Comparison of ENCODE assay signal across 6 cellular contexts in the genomic region with DNA sequence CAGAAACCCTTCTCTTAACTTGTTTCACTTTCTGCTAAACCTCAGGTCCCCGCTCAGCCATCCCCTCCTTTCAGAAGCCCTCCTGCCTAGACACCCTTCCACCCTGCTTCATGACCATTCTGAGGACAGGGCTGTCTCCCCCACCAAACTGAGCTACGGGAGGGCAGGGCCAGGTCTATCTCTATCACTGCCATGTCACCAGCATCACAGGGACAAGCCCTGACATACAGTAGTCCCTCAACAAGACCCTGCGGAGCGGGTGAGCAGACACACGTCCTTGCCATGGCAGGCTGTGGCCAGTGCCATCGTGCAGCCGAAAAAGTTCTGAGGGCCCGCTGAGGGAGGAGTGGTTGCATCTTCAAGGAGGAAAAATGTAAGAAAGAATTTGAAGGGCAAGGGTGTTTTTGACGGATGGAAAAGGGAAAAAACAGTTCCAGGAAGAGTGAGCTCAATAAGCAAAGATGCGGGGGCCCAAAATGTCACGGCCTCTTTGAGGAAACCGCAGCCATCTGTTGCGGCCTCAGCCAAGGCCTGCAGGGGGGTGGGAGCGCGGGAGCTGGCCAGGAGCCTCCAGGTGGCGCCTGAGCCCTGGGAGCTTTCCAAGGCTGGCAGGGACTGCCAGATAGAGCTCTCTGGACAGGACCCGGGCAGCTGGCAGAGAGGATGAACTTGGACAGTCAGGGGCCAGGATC. TPM values are rescaled to one million over a fixed set of nuclear protein-coding genes. Genes with fewer than 3 reads are reported as not detected.
DNase-seq lines count a peak whose midpoint lies in the region; ATAC-seq lines count a peak whose summit lies in the region.

No MANE protein-coding gene starts in this region.

- ATAC-seq in stimulated activated naive CD8-positive, alpha-beta T cell treated with anti-CD3 and anti-CD28 coated beads, Interleukin-15, Interleukin-2, amounts not matched to agents 100 U/mL and 50 U/mL, for 24 hours, result peak; percentile 43
- ATAC-seq in GM19463 (IDR thresholded peaks at IDR 0.05; ENCODE audit: unreplicated experiment), result no peak

- DNase-seq in stimulated activated CD4-positive, alpha-beta T cell treated with anti-CD3 and anti-CD28 coated beads, Interleukin-12 subunit alpha, Interleukin-12 subunit beta, amount 100 ng/mL, for 48 hours (ENCODE audit: low read depth in 2 of 3, low spot score in 1 of 3), result peak in 2 of 3 donors; percentile 52 to 71
- DNase-seq in stimulated activated CD4-positive, alpha-beta T cell treated with anti-CD3 and anti-CD28 coated beads, Interleukin-12 subunit alpha, Interleukin-12 subunit beta, amount 100 ng/mL, for 4 hours, result no peak
- DNase-seq in SK-MEL-5 (ENCODE audit: low read depth, low spot score), result peak; percentile 50
- peak; percentile 43 for DNase-seq in fibroblast of peridontal ligament (ENCODE audit: extremely low read depth)
- DNase-seq in stimulated activated naive CD8-positive, alpha-beta T cell treated with anti-CD3 and anti-CD28 coated beads, Interleukin-15, Interleukin-2, amounts not matched to agents 100 U/mL and 50 U/mL, for 24 hours, result peak; percentile 89

- in situ Hi-C loops in SK-MEL-5 (cut with HindIII; ENCODE audit: low pct_unique_long_range_greater_than_20kb, low sequenced_read_pairs), result no loop called here

RNA-seq across cellular contexts. Expression of a gene that starts 8.1 kb away (rescaled TPM):
- not detected in 2 replicates for total RNA-seq in SK-MEL-5 (2014; rRNA removed; shearing (Covaris generic))
- 0.82 TPM in 1 of 2 replicates, not detected in the other for polyA plus RNA-seq in SK-MEL-5 (2015; cell fraction: cytosol; rRNA removed)
- not detected in 2 replicates for polyA plus RNA-seq in SK-MEL-5 (2015; cell fraction: nucleus; rRNA removed)

RNA-seq across cellular contexts. Expression of a gene that starts 15.6 kb away (rescaled TPM):
- total RNA-seq in SK-MEL-5 (2014; rRNA removed; shearing (Covaris generic)), result 106 and 117 TPM in 2 replicates
- 235 and 241 TPM in 2 replicates for polyA plus RNA-seq in SK-MEL-5 (2015; cell fraction: cytosol; rRNA removed)
- polyA plus RNA-seq in SK-MEL-5 (2015; cell fraction: nucleus; rRNA removed), result 87.6 and 119 TPM in 2 replicates

RNA-seq across cellular contexts. Expression of a gene that starts 19.2 kb away (rescaled TPM):
- not detected in 2 replicates for total RNA-seq in SK-MEL-5 (2014; rRNA removed; shearing (Covaris generic))
- not detected in 2 replicates for polyA plus RNA-seq in SK-MEL-5 (2015; cell fraction: cytosol; rRNA removed)
- polyA plus RNA-seq in SK-MEL-5 (2015; cell fraction: nucleus; rRNA removed), result not detected in 2 replicates

RNA-seq across cellular contexts. Expression of a gene that starts 44.2 kb away (rescaled TPM):
- 3.4 and 3.8 TPM in 2 replicates for total RNA-seq in SK-MEL-5 (2014; rRNA removed; shearing (Covaris generic))
- polyA plus RNA-seq in SK-MEL-5 (2015; cell fraction: cytosol; rRNA removed), result 3.3 and 3.4 TPM in 2 replicates
- polyA plus RNA-seq in SK-MEL-5 (2015; cell fraction: nucleus; rRNA removed), result 0.91 and 1.0 TPM in 2 replicates
